11 cellular contexts compared by ENCODE assay signal in the genomic region with DNA sequence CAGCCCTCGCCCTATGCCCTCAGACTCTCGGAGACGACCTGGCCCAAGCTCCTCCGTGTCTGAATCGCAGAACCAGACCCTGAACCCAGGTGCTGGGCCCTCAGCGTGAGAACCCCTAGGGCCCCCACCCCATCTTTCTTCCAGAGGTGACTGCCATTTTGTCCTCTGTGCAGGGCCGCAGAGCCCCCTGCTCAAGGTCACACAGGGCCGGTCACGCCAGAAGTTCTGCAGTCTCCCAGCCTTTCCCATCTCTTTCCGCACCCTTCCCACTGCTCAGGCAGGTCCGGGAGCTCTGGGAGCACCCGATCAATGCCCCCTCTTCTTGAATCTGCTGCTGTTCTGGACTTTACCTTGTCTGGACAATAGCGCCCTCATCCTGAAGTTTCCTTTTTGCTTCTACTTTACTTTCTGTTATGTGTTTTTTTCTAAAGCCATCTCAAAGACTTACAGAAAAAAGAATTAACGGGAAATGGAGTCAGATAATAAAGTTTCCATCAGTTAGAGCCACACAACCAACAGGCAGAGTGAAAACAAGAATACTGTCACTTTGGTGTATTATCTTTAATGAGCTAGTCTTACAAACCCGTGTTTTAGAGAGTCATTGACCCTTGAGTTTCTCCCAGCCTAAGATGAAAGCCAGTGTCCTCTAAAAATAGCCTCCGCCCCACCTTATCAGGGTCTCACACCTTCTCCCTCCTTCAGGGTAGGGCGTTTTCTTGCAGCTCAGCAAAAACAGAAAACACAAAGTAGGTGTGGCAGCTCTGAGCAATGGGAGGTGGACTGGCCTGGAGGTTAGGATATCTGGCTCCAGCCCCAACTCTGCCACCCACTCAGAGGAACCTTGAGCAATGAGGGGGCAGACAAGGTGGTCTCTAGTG. TPM values are rescaled to one million over a fixed set of nuclear protein-coding genes. Genes with fewer than 3 reads are reported as not detected.
DNase-seq lines count a peak whose midpoint lies in the region; ATAC-seq and FAIRE-seq lines count a peak whose summit lies in the region.
"Had no signal": no experiment of that assay in that cellular context is flagged by ENCODE, and none has a peak within 500 bp of the region (broad histone marks: within the 10 kb centered on the region; RNA-seq: fewer than 3 reads in every experiment).

No MANE protein-coding gene starts in this region.

- peak overlapping the region; percentile 91 for H3K56ac ChIP-seq in mesendoderm (ENCODE audit: low read length)

- peak; percentile 9 for ATAC-seq in Right ventricle myocardium superior (ENCODE audit: poor library complexity)
- no peak for ATAC-seq in Right ventricle myocardium inferior

- no peak overlapping the region for H3K4ac ChIP-seq in mesendoderm (ENCODE audit: low read depth, low read length)

- H3K23ac ChIP-seq in mesendoderm (ENCODE audit: low read length), result peak overlapping the region; percentile 83

- no peak overlapping the region for H2BK120ac ChIP-seq in mesendoderm (ENCODE audit: low read depth, low read length)

- H3K79me1 ChIP-seq in mesendoderm (ENCODE audit: low read length), result no peaks in the 10 kb centered on the region

- H2BK15ac ChIP-seq in mesendoderm (replicated peaks; ENCODE audit: low read depth), result no peak overlapping the region

- H3K4me2 ChIP-seq in mesendoderm (ENCODE audit: low read length), result peak overlapping the region; percentile 56

- no peak for FAIRE-seq in GM19239 (lab: Jason Lieb, UNC)

- peak overlapping the region; percentile 67 for H3K9ac ChIP-seq in mesendoderm (ENCODE audit: low read length)
- H3K9ac ChIP-seq: BLaER1 treated with 17β-estradiol and CSF1 and Interleukin-3, amounts not matched to agents 10 nM and 100 nM had no signal

- H3K18ac ChIP-seq in mesendoderm (ENCODE audit: low read length), result peak overlapping the region; percentile 1

- H3K4me3 ChIP-seq in mesendoderm (ENCODE audit: low read length), result peak overlapping the region; percentile 68
- peak overlapping the region; percentile 96 for H3K4me3 ChIP-seq in urinary bladder (ENCODE audit: low read depth, low read length)

- H2AK5ac ChIP-seq in mesendoderm (ENCODE audit: low read length), result peak overlapping the region; percentile 99

- H3K36me3 ChIP-seq in mesendoderm (ENCODE audit: control insufficient read depth, insufficient read depth, low read length) (no peaks in the 10 kb centered on the region), urinary bladder (ENCODE audit: insufficient read depth) (no peaks in the 10 kb centered on the region)
- H3K36me3 ChIP-seq: BLaER1 treated with 17β-estradiol and CSF1 and Interleukin-3, amounts not matched to agents 10 nM and 100 nM had no signal

- peak overlapping the region; percentile 97 for H2BK5ac ChIP-seq in mesendoderm (ENCODE audit: low read length)

- no peak overlapping the region for H4K5ac ChIP-seq in mesendoderm (ENCODE audit: low read length)

- H3K27me3 ChIP-seq in mesendoderm (ENCODE audit: insufficient read depth, low read length, poor library complexity), result peaks cover 15% of the 10 kb centered on the region

- WGBS in mesendoderm (ENCODE audit: extremely low coverage, insufficient coverage, low lambda C conversion rate), result no CpG with 5 or more reads among the region's 17 CpGs
- 63% methylated on average over 17 of the region's 17 CpGs for WGBS in urinary bladder

- DNase-seq in Right ventricle myocardium superior, result no peak
- no peak for DNase-seq in Right ventricle myocardium inferior (ENCODE audit: missing footprints)
- DNase-seq in caudate nucleus (lab: John Stamatoyannopoulos, UW), result no peak
- peak; percentile 79 for DNase-seq in mesendoderm
- no peak for DNase-seq in GM19239 (ENCODE audit: insufficient read length, low spot score)
- no peak for DNase-seq in HT-29 (ENCODE audit: low spot score)
- no peak for DNase-seq in SIG-M5 treated with dmso at 0.1 percent for 504 hours (lab: John Stamatoyannopoulos, UW; ENCODE audit: unreplicated experiment)
- DNase-seq: activated CD4-positive, alpha-beta T cell treated with anti-CD3 and anti-CD28 coated beads, Interleukin-2, amount 50 U/mL, for 1 hour; NCI-H1048 had no signal

- peaks cover 11% of the 10 kb centered on the region for H3K4me1 ChIP-seq in mesendoderm (ENCODE audit: control insufficient read depth, low read depth, low read length)
- H3K4me1 ChIP-seq in urinary bladder (ENCODE audit: insufficient read depth), result no peaks in the 10 kb centered on the region

- H3K27ac ChIP-seq in caudate nucleus (ENCODE audit: low read depth, low read length), result peak overlapping the region; percentile 21
- peak overlapping the region; percentile 72 for H3K27ac ChIP-seq in mesendoderm (ENCODE audit: low read depth, low read length)
- peak overlapping the region; percentile 26 for H3K27ac ChIP-seq in urinary bladder (ENCODE audit: low read depth)
- H3K27ac ChIP-seq: BLaER1 treated with 17β-estradiol and CSF1 and Interleukin-3, amounts not matched to agents 10 nM and 100 nM had no signal

- intact Hi-C loops in Right ventricle myocardium superior (cut with DNase I), result loop anchor here (10.0 kb wide), 2 partner anchors 52 to 92 kb away; no protein-coding TSS in a partner anchor
- intact Hi-C loops in Right ventricle myocardium inferior (cut with DNase I), result loop anchor here (2.0 kb wide), 2 partner anchors 26 to 54 kb away; no protein-coding TSS in a partner anchor

- no peak overlapping the region for H4K8ac ChIP-seq in mesendoderm (ENCODE audit: low read depth, low read length)

- H3K79me2 ChIP-seq in mesendoderm (ENCODE audit: control insufficient read depth, insufficient read depth, low read length), result no peaks in the 10 kb centered on the region

RNA-seq across cellular contexts. Expression of gene TMOD1, which starts 1.8 kb away (rescaled TPM):
- 192 TPM for total RNA-seq in Right ventricle myocardium superior
- total RNA-seq in Right ventricle myocardium inferior, result 192 TPM
- 0.53 TPM for polyA plus RNA-seq in mesendoderm (2013, experiment 1 of 2)
- 0.62 TPM for polyA plus RNA-seq in mesendoderm (2013, experiment 2 of 2)
- 9.3 TPM for total RNA-seq in urinary bladder
- 36.6 TPM for polyA plus RNA-seq in urinary bladder
- not detected in 2 replicates for total RNA-seq in HT-29 (2014; rRNA removed; shearing (Covaris generic))

Comparison
In these comparisons a context has a peak if more than half of its experiments do, and no peak if none do; other contexts are left out.
1. H3K27ac ChIP-seq: peak in every context shown above with its lines; median percentile 72 in mesendoderm; 26 in urinary bladder; 21 in caudate nucleus.
2. RNA of gene TMOD1, which starts 1.8 kb away (total RNA-seq): 192 TPM in Right ventricle myocardium inferior (single experiment) and 192 TPM in Right ventricle myocardium superior (single experiment); 9.3 TPM in urinary bladder (single experiment) and not detected in HT-29; every median in the first group is over 10 times any median in the second.